1 cellular context compared by ENCODE assay signal in genomic region chr16:66830422-66831404, GRCh38.
TF ChIP-seq lines count a peak whose summit lies in the region.

TSS of gene NAE1 (minus strand) at chr16:66830976. CDS start at chr16:66830899, 77 bp downstream.

TF ChIP-seq in K562, 482 proteins besides CTCF, POLR2A, EP300 and RAD21 (continued from another document and continues in another):
- TF ChIP-seq UBTF (IDR thresholded peaks at IDR 0.05; ENCODE audit: borderline replicate concordance in 1 of 2, low read depth in 2 of 2, low read length in 2 of 2) = peak; percentile 63 to 69; a peak in 1 of 4 replicates
- TF ChIP-seq KDM5B (IDR thresholded peaks at IDR 0.05; ENCODE audit: insufficient replicate concordance, low read depth, low read length) = peak; percentile 91
- TF ChIP-seq ZNF121 (CRISPR knock-in tag; conservative IDR thresholded peaks at IDR 0.05) = peak; percentile 19; the same call in 1 of the 2 replicates
- no peak for TF ChIP-seq ATF1 (CRISPR knock-in tag; IDR thresholded peaks at IDR 0.05)
- TF ChIP-seq ATF1 (tag; IDR thresholded peaks at IDR 0.05) = peak; percentile 49; the same call in 1 of the 2 replicates
- TF ChIP-seq HDGF (IDR thresholded peaks at IDR 0.05) = peak; percentile 99
- TF ChIP-seq CREB3 (tag; conservative IDR thresholded peaks at IDR 0.05; ENCODE audit: low read depth) = no peak
- peak; percentile 83 for TF ChIP-seq CREM (IDR thresholded peaks at IDR 0.05; ENCODE audit: low read depth)
- TF ChIP-seq TEAD4 (IDR thresholded peaks at IDR 0.05; ENCODE audit: low read length) = no peak
- TF ChIP-seq TEAD4 (CRISPR knock-in tag; IDR thresholded peaks at IDR 0.05; ENCODE audit: borderline replicate concordance) = 0 out of 2 replicates have a peak, but pooled peaks have one; percentile 56
- TF ChIP-seq, protein P1, sequence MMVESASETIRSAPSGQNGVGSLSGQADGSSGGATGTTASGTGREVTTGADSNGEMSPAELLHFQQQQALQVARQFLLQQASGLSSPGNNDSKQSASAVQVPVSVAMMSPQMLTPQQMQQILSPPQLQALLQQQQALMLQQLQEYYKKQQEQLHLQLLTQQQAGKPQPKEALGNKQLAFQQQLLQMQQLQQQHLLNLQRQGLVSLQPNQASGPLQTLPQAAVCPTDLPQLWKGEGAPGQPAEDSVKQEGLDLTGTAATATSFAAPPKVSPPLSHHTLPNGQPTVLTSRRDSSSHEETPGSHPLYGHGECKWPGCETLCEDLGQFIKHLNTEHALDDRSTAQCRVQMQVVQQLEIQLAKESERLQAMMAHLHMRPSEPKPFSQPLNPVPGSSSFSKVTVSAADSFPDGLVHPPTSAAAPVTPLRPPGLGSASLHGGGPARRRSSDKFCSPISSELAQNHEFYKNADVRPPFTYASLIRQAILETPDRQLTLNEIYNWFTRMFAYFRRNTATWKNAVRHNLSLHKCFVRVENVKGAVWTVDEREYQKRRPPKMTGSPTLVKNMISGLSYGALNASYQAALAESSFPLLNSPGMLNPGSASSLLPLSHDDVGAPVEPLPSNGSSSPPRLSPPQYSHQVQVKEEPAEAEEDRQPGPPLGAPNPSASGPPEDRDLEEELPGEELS (CRISPR knock-in tag; IDR thresholded peaks at IDR 0.05; ENCODE audit: borderline replicate concordance) = peak; percentile 70; the same call in 1 of the 2 replicates
- peak in 1 of 2 experiments; percentile 84; a peak in 1 of 3 replicates for TF ChIP-seq CBX3 (IDR thresholded peaks at IDR 0.05; ENCODE audit: borderline replicate concordance in 1 of 2, low read length in 2 of 2)
- TF ChIP-seq CBX2 (IDR thresholded peaks at IDR 0.05; ENCODE audit: insufficient read depth, low read length, poor library complexity, severe bottlenecking) = no peak
- TF ChIP-seq EHMT2 (IDR thresholded peaks at IDR 0.05) = no peak
- TF ChIP-seq ZNF431 (CRISPR knock-in tag; IDR thresholded peaks at IDR 0.05) = peak; percentile 67; the same call in 1 of the 2 replicates
- TF ChIP-seq ZNF253 (CRISPR knock-in tag; conservative IDR thresholded peaks at IDR 0.05) = no peak
- 0 out of 2 replicates have a peak, but pooled peaks have one; percentile 62 for TF ChIP-seq NR4A1 (CRISPR knock-in tag; IDR thresholded peaks at IDR 0.05)
- TF ChIP-seq NR4A1 (tag; IDR thresholded peaks at IDR 0.05) = no peak
- TF ChIP-seq NCOA6 (IDR thresholded peaks at IDR 0.05) = no peak
- TF ChIP-seq, protein P2, sequence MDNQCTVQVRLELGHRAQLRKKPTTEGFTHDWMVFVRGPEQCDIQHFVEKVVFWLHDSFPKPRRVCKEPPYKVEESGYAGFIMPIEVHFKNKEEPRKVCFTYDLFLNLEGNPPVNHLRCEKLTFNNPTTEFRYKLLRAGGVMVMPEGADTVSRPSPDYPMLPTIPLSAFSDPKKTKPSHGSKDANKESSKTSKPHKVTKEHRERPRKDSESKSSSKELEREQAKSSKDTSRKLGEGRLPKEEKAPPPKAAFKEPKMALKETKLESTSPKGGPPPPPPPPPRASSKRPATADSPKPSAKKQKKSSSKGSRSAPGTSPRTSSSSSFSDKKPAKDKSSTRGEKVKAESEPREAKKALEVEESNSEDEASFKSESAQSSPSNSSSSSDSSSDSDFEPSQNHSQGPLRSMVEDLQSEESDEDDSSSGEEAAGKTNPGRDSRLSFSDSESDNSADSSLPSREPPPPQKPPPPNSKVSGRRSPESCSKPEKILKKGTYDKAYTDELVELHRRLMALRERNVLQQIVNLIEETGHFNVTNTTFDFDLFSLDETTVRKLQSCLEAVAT (IDR thresholded peaks at IDR 0.05) = peak in 1 of 2 experiments; percentile 10; a peak in 1 of 4 replicates
- TF ChIP-seq TFAP4 (CRISPR knock-in tag; IDR thresholded peaks at IDR 0.05; ENCODE audit: borderline replicate concordance) = peak; percentile 85
- TF ChIP-seq HOXB6 (CRISPR knock-in tag; IDR thresholded peaks at IDR 0.05; ENCODE audit: borderline replicate concordance) = no peak
- no peak for TF ChIP-seq ZFP1 (CRISPR knock-in tag; IDR thresholded peaks at IDR 0.05)
- TF ChIP-seq MAZ (CRISPR knock-in tag; conservative IDR thresholded peaks at IDR 0.05 in 1 of 2, IDR thresholded peaks at IDR 0.05 in 1 of 2) = peak; percentile 70 to 79
- peak; percentile 58; the same call in 1 of the 2 replicates for TF ChIP-seq ESRRA (IDR thresholded peaks at IDR 0.05; ENCODE audit: borderline replicate concordance, low read depth)
- TF ChIP-seq FOXK2 (conservative IDR thresholded peaks at IDR 0.05 in 1 of 2, IDR thresholded peaks at IDR 0.05 in 1 of 2; ENCODE audit: low read depth in 2 of 2) = no peak; a peak in 1 of 4 replicates
- TF ChIP-seq MEF2A (IDR thresholded peaks at IDR 0.05; ENCODE audit: control insufficient read depth, low read depth, low read length) = no peak
- no peak for TF ChIP-seq MAFG (tag; conservative IDR thresholded peaks at IDR 0.05)
- TF ChIP-seq MYC (IDR thresholded peaks at IDR 0.05; ENCODE audit: low read depth, low read length) = peak; percentile 71
- no peak for TF ChIP-seq MYC (CRISPR knock-in tag; IDR thresholded peaks at IDR 0.05; ENCODE audit: borderline replicate concordance, low read depth)
- peak; percentile 98 for TF ChIP-seq POLR2G (IDR thresholded peaks at IDR 0.05; ENCODE audit: low read depth, low read length)
- 0 out of 2 replicates have a peak, but pooled peaks have one; percentile 2 for TF ChIP-seq ZNF12 (CRISPR knock-in tag; IDR thresholded peaks at IDR 0.05)
- peak; percentile 91 to 95 for TF ChIP-seq KDM1A (IDR thresholded peaks at IDR 0.05)
- peak; percentile 52 for TF ChIP-seq MGA (IDR thresholded peaks at IDR 0.05)
- no peak for TF ChIP-seq E4F1 (CRISPR knock-in tag; IDR thresholded peaks at IDR 0.05; ENCODE audit: borderline replicate concordance)
- TF ChIP-seq YY1 (IDR thresholded peaks at IDR 0.05; ENCODE audit: borderline replicate concordance in 1 of 3, control insufficient read depth in 1 of 3, extremely low read depth in 1 of 3, insufficient read depth in 3 of 3, insufficient read length in 1 of 3, insufficient replicate concordance in 2 of 3, low read depth in 1 of 3, low read length in 2 of 3) = peak; percentile 63 to 91 (median 86)
- TF ChIP-seq PML (IDR thresholded peaks at IDR 0.05; ENCODE audit: low read length) = peak; percentile 64; the same call in 1 of the 2 replicates
